21 cellular contexts compared by ENCODE assay signal in genomic region chr16:80807916-80808315, GRCh38. TPM values are rescaled to one million over a fixed set of nuclear protein-coding genes. Genes with fewer than 3 reads are reported as not detected.
DNase-seq lines count a peak whose midpoint lies in the region; ATAC-seq, FAIRE-seq and TF ChIP-seq lines count a peak whose summit lies in the region.
"Had no signal": no experiment of that assay in that cellular context is flagged by ENCODE, and none has a peak within 500 bp of the region (broad histone marks: within the 10 kb centered on the region; RNA-seq: fewer than 3 reads in every experiment).

No MANE protein-coding gene starts in this region.

- H3K9ac ChIP-seq in IMR-90 (ENCODE audit: low read depth, low read length): no peak overlapping the region
- no peak overlapping the region for H3K9ac ChIP-seq in K562 (ENCODE audit: insufficient read depth in 1 of 2, low read depth in 2 of 2, low read length in 2 of 2)

- peaks cover 3 to 8% of the 10 kb centered on the region in 2 donors for H3K4me1 Mint-ChIP-seq in natural killer cell treated with Interleukin-12 subunit alpha and Interleukin-12 subunit beta and Interleukin-15 and Interleukin-18, amount 100 ng/mL, for 72 hours (ENCODE audit: low read depth in 2 of 2)
- peaks cover 0 to 8% of the 10 kb centered on the region in 2 donors for H3K4me1 Mint-ChIP-seq in natural killer cell
- H3K4me1 Mint-ChIP-seq in effector memory CD8-positive, alpha-beta T cell (ENCODE audit: low read depth in 2 of 2): peaks cover 5 to 10% of the 10 kb centered on the region in 2 donors

- H4K8ac ChIP-seq in IMR-90 (ENCODE audit: low read depth in 2 of 2, low read length in 2 of 2): no peak overlapping the region

- dilution Hi-C loops in IMR-90 (cut with HindIII; ENCODE audit: low sequenced_read_pairs, unreplicated experiment): no loop called here

- H4K91ac ChIP-seq in IMR-90 (ENCODE audit: insufficient read depth, low read depth, low read length): no peak overlapping the region

- ATAC-seq in natural killer cell treated with Interleukin-12 subunit alpha and Interleukin-12 subunit beta and Interleukin-15 and Interleukin-18, amount 100 ng/mL, for 72 hours: no peak
- ATAC-seq in natural killer cell: no peak
- ATAC-seq in IMR-90 (ENCODE audit: low read depth): no peak
- no peak for ATAC-seq in K562
- ATAC-seq in effector memory CD8-positive, alpha-beta T cell (replicated peaks): no peak

- FAIRE-seq in K562 (lab: Jason Lieb, UNC) (no peak), D721Med (lab: Jason Lieb, UNC) (no peak)

- H4K20me1 ChIP-seq in IMR-90 (ENCODE audit: insufficient read depth, low read length) (no peaks in the 10 kb centered on the region), K562 (replicated peaks; ENCODE audit: control insufficient read depth, insufficient read depth, low read length) (no peaks in the 10 kb centered on the region)

- H3K27ac ChIP-seq in IMR-90 (ENCODE audit: insufficient read depth, low read length) (no peak overlapping the region), K562 (ENCODE audit: extremely low read depth, low read depth, low read length) (no peak overlapping the region)
- H3K27ac ChIP-seq: C4-2B, Peyer's patch had no signal

- TF ChIP-seq POLR2A in IMR-90 (IDR thresholded peaks at IDR 0.05; ENCODE audit: low read depth, low read length): no peak
- no peak for TF ChIP-seq POLR2A in K562 (conservative IDR thresholded peaks at IDR 0.05)

- BruUV-seq in IMR-90 (replicated peaks; lab: Mats Ljungman, UMichigan) (no TSS peak), K562 (replicated peaks; lab: Mats Ljungman, UMichigan) (no TSS peak)

- peaks cover 0 to 6% of the 10 kb centered on the region in 2 experiments; a peak in 1 of 4 replicates for H3K79me1 ChIP-seq in IMR-90 (ENCODE audit: low read depth in 1 of 2, low read length in 2 of 2)

- H3K9me1 ChIP-seq in IMR-90 (ENCODE audit: insufficient read depth, low read length) (peaks cover 11% of the 10 kb centered on the region; the same call in 1 of the 2 replicates), K562 (ENCODE audit: control insufficient read depth, insufficient read depth, low read length) (no peaks in the 10 kb centered on the region)

- no peak overlapping the region for H3K4ac ChIP-seq in IMR-90 (ENCODE audit: low read depth, low read length)

- H2BK120ac ChIP-seq in IMR-90 (ENCODE audit: low read depth, low read length): no peak overlapping the region

- DNase-seq in natural killer cell treated with Interleukin-12 subunit alpha and Interleukin-12 subunit beta and Interleukin-15 and Interleukin-18, amount 100 ng/mL, for 72 hours (ENCODE audit: low spot score): no peak
- DNase-seq in natural killer cell: no peak
- no peak for DNase-seq in IMR-90
- DNase-seq in K562 (ENCODE audit: extremely low read depth in 1 of 4, low spot score in 3 of 4): no peak
- DNase-seq in NCI-H524 (lab: John Stamatoyannopoulos, UW): no peak
- no peak for DNase-seq in effector memory CD8-positive, alpha-beta T cell
- DNase-seq in D721Med (ENCODE audit: insufficient read length, low spot score): no peak
- DNase-seq: Calu3; CD8-positive, alpha-beta memory T cell; GDM1; GOT3; HCEC 1CT; MG63; NCI-H1105; NCI-H146; NCI-H2029; NCI-H226; NCI-H510A treated with DMSO at 0.1 percent for 48 hours; NCI-H774; Peyer's patch had no signal

- H2AK5ac ChIP-seq in IMR-90 (ENCODE audit: low read depth, low read length): no peak overlapping the region

- in situ Hi-C loops in IMR-90 (cut with MboI; ENCODE audit: low sequenced_read_pairs): loop anchor here (25.0 kb wide), 1 partner anchor 271 kb away; the partner anchor contains the start of gene DYNLRB2
- in situ Hi-C loops in K562 (cut with MboI): no loop called here

- TF ChIP-seq CTCF in natural killer cell (IDR thresholded peaks at IDR 0.05) (no peak), IMR-90 (conservative IDR thresholded peaks at IDR 0.05; ENCODE audit: low read depth, low read length) (no peak), K562 (IDR thresholded peaks at IDR 0.05 in 2 of 3, conservative IDR thresholded peaks at IDR 0.05 in 1 of 3; ENCODE audit: insufficient read depth in 2 of 3, low read depth in 1 of 3, low read length in 3 of 3) (no peak), D721Med (IDR thresholded peaks at IDR 0.05; ENCODE audit: insufficient read depth, missing control alignments) (no peak)

- no peak overlapping the region for H3K4me3 ChIP-seq in IMR-90 (ENCODE audit: insufficient read depth, low read depth, low read length)
- no peak overlapping the region for H3K4me3 ChIP-seq in K562
- H3K4me3 ChIP-seq: MG63, Peyer's patch had no signal

- H3K23ac ChIP-seq in IMR-90 (ENCODE audit: low read depth, low read length): no peak overlapping the region

- TF ChIP-seq RAD21 in IMR-90 (IDR thresholded peaks at IDR 0.05; ENCODE audit: low read length) (no peak), K562 (CRISPR knock-in tag; conservative IDR thresholded peaks at IDR 0.05 in 1 of 2, IDR thresholded peaks at IDR 0.05 in 1 of 2) (no peak)

- no peak overlapping the region for H2AK9ac ChIP-seq in IMR-90 (replicated peaks; ENCODE audit: low read depth, low read length, poor library complexity)

- H2AFZ ChIP-seq in IMR-90 (replicated peaks; ENCODE audit: low read length, poor library complexity) (no peak overlapping the region), K562 (ENCODE audit: low read depth, low read length) (no peak overlapping the region)

- no peak overlapping the region for H2BK5ac ChIP-seq in IMR-90 (ENCODE audit: low read depth, low read length, poor library complexity, severe bottlenecking)

- intact Hi-C loops in natural killer cell (cut with micrococcal nuclease) (no loop called here), IMR-90 (cut with micrococcal nuclease) (no loop called here), K562 (cut with micrococcal nuclease) (no loop called here)

- no peak overlapping the region for H4K5ac ChIP-seq in IMR-90 (ENCODE audit: low read depth, low read length)

- H3K27me3 ChIP-seq in IMR-90 (ENCODE audit: control insufficient read depth, insufficient read depth, low read length) (no peaks in the 10 kb centered on the region), K562 (ENCODE audit: control insufficient read depth in 2 of 2, insufficient read depth in 2 of 2, low read length in 2 of 2) (peaks cover 0 to 3% of the 10 kb centered on the region in 2 experiments; a peak in 1 of 5 replicates)
- H3K27me3 ChIP-seq: MG63, Peyer's patch had no signal

- CTCF ChIA-PET in IMR-90 (lab: Yijun Ruan, JAX) (interaction anchor here (0.6 to 1.6 kb wide), 2 partner anchors 17 to 33 kb away, joined by 3 read pairs; no protein-coding TSS in a partner anchor), K562 (lab: Yijun Ruan, JAX; ENCODE audit: low intra/inter-chr PET ratio) (no interaction called here)

- H3K4me1 ChIP-seq in IMR-90 (ENCODE audit: control insufficient read depth, insufficient read depth, low read length) (no peaks in the 10 kb centered on the region; the same call in 1 of the 2 replicates), K562 (replicated peaks in 1 of 2; ENCODE audit: control insufficient read depth in 2 of 2, insufficient read depth in 2 of 2, low read length in 2 of 2) (peaks cover 0 to 3% of the 10 kb centered on the region in 2 experiments; a peak in 2 of 5 replicates)

- no peak overlapping the region for H3K14ac ChIP-seq in IMR-90 (replicated peaks; ENCODE audit: low read depth, low read length)

- H3K18ac ChIP-seq in IMR-90 (ENCODE audit: low read depth, low read length): no peak overlapping the region

- H2BK20ac ChIP-seq in IMR-90 (ENCODE audit: low read depth, low read length): no peak overlapping the region

- H3K9me3 ChIP-seq in IMR-90 (ENCODE audit: control insufficient read depth, insufficient read depth, low read length) (no peaks in the 10 kb centered on the region), K562 (replicated peaks; ENCODE audit: control insufficient read depth, insufficient read depth, low read depth, low read length) (no peaks in the 10 kb centered on the region)
- H3K9me3 ChIP-seq: MG63, Peyer's patch had no signal

- H3K4me2 ChIP-seq in IMR-90 (ENCODE audit: low read depth, low read length) (no peak overlapping the region), K562 (ENCODE audit: insufficient read depth, low read length) (no peak overlapping the region)

- H3K79me2 ChIP-seq in K562 (ENCODE audit: control insufficient read depth, insufficient read depth, low read length): no peaks in the 10 kb centered on the region

- no peaks in the 10 kb centered on the region for H3K36me3 ChIP-seq in IMR-90 (ENCODE audit: control insufficient read depth, insufficient read depth, low read length)
- H3K36me3 ChIP-seq in K562 (ENCODE audit: control insufficient read depth, insufficient read depth, low read length): no peaks in the 10 kb centered on the region
- H3K36me3 ChIP-seq: MG63, Peyer's patch had no signal

- no CpG with 5 or more reads among the region's 3 CpGs for WGBS in IMR-90 (ENCODE audit: extremely low coverage in 2 of 2, insufficient read length in 1 of 2), 2 experiments
- 2% methylated on average over 3 of the region's 3 CpGs for WGBS in K562 (ENCODE audit: insufficient coverage, low coverage, missing lambda C conversion rate)

- no peak overlapping the region for H3K56ac ChIP-seq in IMR-90 (ENCODE audit: extremely low read depth, insufficient read depth, low read length)

- peaks cover 3% of the 10 kb centered on the region for H3K9me3 Mint-ChIP-seq in natural killer cell treated with Interleukin-12 subunit alpha and Interleukin-12 subunit beta and Interleukin-15 and Interleukin-18, amount 100 ng/mL, for 72 hours
- H3K9me3 Mint-ChIP-seq in natural killer cell: no peaks in the 10 kb centered on the region
- H3K9me3 Mint-ChIP-seq in effector memory CD8-positive, alpha-beta T cell: no peaks in the 10 kb centered on the region

- H3K36me3 Mint-ChIP-seq in natural killer cell treated with Interleukin-12 subunit alpha and Interleukin-12 subunit beta and Interleukin-15 and Interleukin-18, amount 100 ng/mL, for 72 hours: peaks cover 6% of the 10 kb centered on the region
- H3K36me3 Mint-ChIP-seq in natural killer cell: no peaks in the 10 kb centered on the region
- peaks cover 7% of the 10 kb centered on the region for H3K36me3 Mint-ChIP-seq in effector memory CD8-positive, alpha-beta T cell (ENCODE audit: insufficient read depth)

- no peak overlapping the region for H2BK15ac ChIP-seq in IMR-90 (ENCODE audit: low read depth, low read length)

- POLR2A ChIA-PET in IMR-90 (lab: Charles Lee; ENCODE audit: unreplicated experiment) (no interaction called here), K562 (lab: Yijun Ruan, JAX) (no interaction called here)

- no peak for TF ChIP-seq EP300 in K562 (IDR thresholded peaks at IDR 0.05; ENCODE audit: low read length)

- peak overlapping the region; percentile 69 for H3K4me3 Mint-ChIP-seq in natural killer cell treated with Interleukin-12 subunit alpha and Interleukin-12 subunit beta and Interleukin-15 and Interleukin-18, amount 100 ng/mL, for 72 hours
- no peak overlapping the region for H3K4me3 Mint-ChIP-seq in natural killer cell
- no peak overlapping the region for H3K4me3 Mint-ChIP-seq in effector memory CD8-positive, alpha-beta T cell
- H3K4me3 Mint-ChIP-seq: CD8-positive, alpha-beta memory T cell had no signal

- no peak overlapping the region for H3K27ac Mint-ChIP-seq in natural killer cell treated with Interleukin-12 subunit alpha and Interleukin-12 subunit beta and Interleukin-15 and Interleukin-18, amount 100 ng/mL, for 72 hours
- no peak overlapping the region for H3K27ac Mint-ChIP-seq in natural killer cell
- no peak overlapping the region for H3K27ac Mint-ChIP-seq in effector memory CD8-positive, alpha-beta T cell
- H3K27ac Mint-ChIP-seq: CD8-positive, alpha-beta memory T cell had no signal

- H3K27me3 Mint-ChIP-seq in natural killer cell treated with Interleukin-12 subunit alpha and Interleukin-12 subunit beta and Interleukin-15 and Interleukin-18, amount 100 ng/mL, for 72 hours: peaks cover 7 to 22% of the 10 kb centered on the region in 2 donors
- peaks cover 20 to 22% of the 10 kb centered on the region in 2 donors for H3K27me3 Mint-ChIP-seq in natural killer cell (ENCODE audit: low read depth in 2 of 2)
- no peaks in the 10 kb centered on the region for H3K27me3 Mint-ChIP-seq in effector memory CD8-positive, alpha-beta T cell

RNA-seq across cellular contexts. Expression of gene CDYL2, which starts 3.5 kb away (rescaled TPM):
- 100 to 1,000 TPM in 1 of 2 donors, 10 to 100 TPM in 1; 15.8 to 114 TPM for total RNA-seq in natural killer cell treated with Interleukin-12 subunit alpha and Interleukin-12 subunit beta and Interleukin-15 and Interleukin-18, amount 100 ng/mL, for 72 hours
- total RNA-seq in natural killer cell: 10 to 100 TPM in 1 of 3 donors, 1 to 10 TPM in 2; 2.7 to 14.5 (median 3.4) TPM
- 3.9 and 4.4 TPM in 2 replicates for total RNA-seq in IMR-90 (2012; rRNA removed)
- 0.93 and 1.2 TPM in 2 replicates for polyA plus RNA-seq in IMR-90 (2012; rRNA removed)
- polyA plus RNA-seq in IMR-90 (2012; cell fraction: cytosol; rRNA removed): 0.40 and 0.66 TPM in 2 replicates
- 0.91 and 1.8 TPM in 2 replicates for polyA plus RNA-seq in IMR-90 (2012; cell fraction: nucleus; rRNA removed; ENCODE audit: low replicate concordance)
- total RNA-seq in K562 (2011; cell fraction: chromatin; rRNA removed; ENCODE audit: low replicate concordance): 0.07 and 0.09 TPM in 2 replicates
- total RNA-seq in K562 (2011; cell fraction: nucleolus; rRNA removed): not detected in 2 replicates
- not detected in 2 replicates for total RNA-seq in K562 (2011; cell fraction: nucleoplasm; rRNA removed)
- under 0.01 TPM in 1 of 2 replicates, not detected in the other for total RNA-seq in K562 (2014; rRNA removed)
- total RNA-seq in K562 (2014; rRNA removed; fragmentation: Illumina TruSeq; extraction: Trizol): not detected in 2 replicates
- not detected in 2 replicates for total RNA-seq in K562 (2015; rRNA removed; fragmentation: Illumina TruSeq; extraction: Trizol)
- total RNA-seq in K562 (2021): 0.04 and 0.25 TPM in 2 replicates
- polyA plus RNA-seq in K562 (2011; rRNA removed): 0.01 TPM in 1 of 2 replicates, not detected in the other
- polyA plus RNA-seq in K562 (2011; cell fraction: cytosol; rRNA removed): 0.01 TPM in 1 of 2 replicates, not detected in the other
- 0.01 TPM in 1 of 2 replicates, not detected in the other for polyA plus RNA-seq in K562 (2011; cell fraction: nucleus; rRNA removed)
- 0.01 and 0.03 TPM in 2 replicates for polyA plus RNA-seq in K562 (2012)
- polyA plus RNA-seq in K562 (2014; fragmentation: Illumina TruSeq; extraction: Trizol): not detected in 2 replicates
- polyA plus RNA-seq in K562 (2014; fragmentation: Nextera tagmentation; extraction: Ambion mirVana): not detected
- polyA plus RNA-seq in K562 (2014; rRNA removed): not detected in 2 replicates
- 0.51 TPM in 1 of 2 replicates, not detected in the other for polyA minus RNA-seq in K562 (2011; rRNA and poly(A)+ RNA removed)
- 0.18 and 0.19 TPM in 2 replicates for polyA minus RNA-seq in K562 (2011; cell fraction: cytosol; rRNA and poly(A)+ RNA removed)
- under 0.01 TPM in 2 replicates for polyA minus RNA-seq in K562 (2011; cell fraction: nucleus; rRNA and poly(A)+ RNA removed)
